ENCODE assay signal across 15 cellular contexts in genomic region chr6:89583559-89583958, GRCh38.
"Had no signal": no experiment of that assay in that cellular context is flagged by ENCODE, and none has a peak within 500 bp of the region (broad histone marks: within the 10 kb centered on the region; RNA-seq: fewer than 3 reads in every experiment).

No MANE protein-coding gene starts in this region.

- H3K27me3 Mint-ChIP-seq: activated CD4-positive, alpha-beta memory T cell treated with anti-CD3 and anti-CD28 coated beads for 36 hours; activated naive CD8-positive, alpha-beta T cell treated with anti-CD3 and anti-CD28 coated beads for 36 hours; dendritic cell treated with granulocyte-macrophage colony-stimulating factor and Interleukin-4, amounts not matched to agents 40 ng/mL and 50 ng/mL, for 4 days; effector memory CD8-positive, alpha-beta T cell had no signal

- ATAC-seq: activated T-cell treated with anti-CD3 and anti-CD28 coated beads, Interleukin-2, amount 50 U/mL, for 4 hours; effector memory CD8-positive, alpha-beta T cell; left cardiac atrium; lower lobe of right lung; naive thymus-derived CD4-positive, alpha-beta T cell had no signal

- H3K9me3 Mint-ChIP-seq: activated CD4-positive, alpha-beta memory T cell treated with anti-CD3 and anti-CD28 coated beads for 36 hours; activated naive CD8-positive, alpha-beta T cell treated with anti-CD3 and anti-CD28 coated beads for 36 hours; activated T-cell treated with anti-CD3 and anti-CD28 coated beads, Interleukin-2, amount 50 U/mL, for 4 hours; dendritic cell treated with granulocyte-macrophage colony-stimulating factor and Interleukin-4, amounts not matched to agents 40 ng/mL and 50 ng/mL, for 4 days; effector memory CD8-positive, alpha-beta T cell; naive thymus-derived CD4-positive, alpha-beta T cell had no signal

- DNase-seq: activated CD4-positive, alpha-beta memory T cell treated with anti-CD3 and anti-CD28 coated beads for 36 hours; activated gamma-delta T cell treated with Interleukin-2 at 50 U/mL for 16 hours; activated naive CD8-positive, alpha-beta T cell treated with anti-CD3 and anti-CD28 coated beads for 36 hours; activated T-cell treated with anti-CD3 and anti-CD28 coated beads, Interleukin-2, amount 50 U/mL, for 4 hours; brain microvascular endothelial cell; effector memory CD8-positive, alpha-beta T cell; hippocampal formation; left cardiac atrium; lower lobe of right lung; naive thymus-derived CD4-positive, alpha-beta T cell; retina; stimulated activated CD4-positive, alpha-beta T cell treated with anti-CD3 and anti-CD28 coated beads, Interleukin-4, amount 100 ng/mL, for 4 hours; stomach; thyroid gland had no signal

- H3K4me1 Mint-ChIP-seq: activated naive CD8-positive, alpha-beta T cell treated with anti-CD3 and anti-CD28 coated beads for 36 hours had no signal

- H3K4me3 Mint-ChIP-seq: activated CD4-positive, alpha-beta memory T cell treated with anti-CD3 and anti-CD28 coated beads for 36 hours; activated naive CD8-positive, alpha-beta T cell treated with anti-CD3 and anti-CD28 coated beads for 36 hours; activated T-cell treated with anti-CD3 and anti-CD28 coated beads, Interleukin-2, amount 50 U/mL, for 4 hours; dendritic cell treated with granulocyte-macrophage colony-stimulating factor and Interleukin-4, amounts not matched to agents 40 ng/mL and 50 ng/mL, for 4 days; effector memory CD8-positive, alpha-beta T cell; naive thymus-derived CD4-positive, alpha-beta T cell had no signal

- H3K27ac Mint-ChIP-seq: activated CD4-positive, alpha-beta memory T cell treated with anti-CD3 and anti-CD28 coated beads for 36 hours; activated naive CD8-positive, alpha-beta T cell treated with anti-CD3 and anti-CD28 coated beads for 36 hours; dendritic cell treated with granulocyte-macrophage colony-stimulating factor and Interleukin-4, amounts not matched to agents 40 ng/mL and 50 ng/mL, for 4 days; effector memory CD8-positive, alpha-beta T cell; naive thymus-derived CD4-positive, alpha-beta T cell had no signal

- H3K36me3 Mint-ChIP-seq: activated CD4-positive, alpha-beta memory T cell treated with anti-CD3 and anti-CD28 coated beads for 36 hours; activated naive CD8-positive, alpha-beta T cell treated with anti-CD3 and anti-CD28 coated beads for 36 hours had no signal
